Comparison of ENCODE assay signal across 1 cellular context in the genomic region with DNA sequence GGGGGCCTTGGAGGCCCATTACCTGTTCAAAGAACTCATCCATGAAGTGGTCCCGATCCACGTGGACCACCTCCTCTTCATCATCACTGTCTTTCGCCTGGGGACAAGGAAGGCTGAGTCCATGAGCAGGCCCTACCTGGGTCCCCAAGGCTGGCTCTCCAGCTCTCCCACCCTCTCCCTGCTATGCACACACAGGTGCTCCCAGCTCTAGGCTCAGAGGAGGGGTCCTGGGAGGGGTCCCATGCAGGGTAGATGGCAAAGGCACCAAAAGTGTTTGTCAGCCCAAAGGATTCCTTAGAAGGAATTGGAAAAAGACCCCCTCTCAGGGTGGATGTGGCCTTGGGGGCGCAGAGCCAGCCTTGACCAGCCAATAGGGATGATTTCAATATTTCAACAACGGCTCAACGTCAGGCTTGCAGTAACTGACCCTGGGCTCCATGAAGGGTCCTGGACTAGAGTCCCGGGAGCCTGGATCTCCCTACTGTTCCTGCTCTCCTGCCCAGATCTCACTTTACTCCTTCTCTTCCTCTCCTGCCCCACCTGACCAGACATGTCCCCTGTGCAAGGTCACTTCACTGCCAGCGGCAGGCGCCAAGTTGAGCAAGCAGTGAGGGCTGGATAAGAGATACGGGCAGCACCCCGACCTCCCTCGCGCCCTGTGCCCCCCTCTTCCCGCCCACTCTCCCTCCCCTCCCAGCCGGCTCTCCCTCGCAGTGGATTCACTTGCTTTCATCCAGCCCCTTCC.
TF ChIP-seq lines count a peak whose summit lies in the region.

No MANE protein-coding gene starts in this region.

TF ChIP-seq in K562, 482 proteins besides CTCF, POLR2A, EP300 and RAD21:
- TF ChIP-seq JUND (IDR thresholded peaks at IDR 0.05; ENCODE audit: borderline replicate concordance, low read depth, low read length) (no peak), JUND (tag; IDR thresholded peaks at IDR 0.05; ENCODE audit: borderline replicate concordance, low read depth, low read length) (no peak), EGR1 (conservative IDR thresholded peaks at IDR 0.05) (peak; percentile 53; the same call in 1 of the 2 replicates), CEBPB (tag; IDR thresholded peaks at IDR 0.05) (peak; percentile 35; the same call in 1 of the 2 replicates), SRSF1 (IDR thresholded peaks at IDR 0.05; ENCODE audit: low read depth, low read length) (no peak), TEAD4 (IDR thresholded peaks at IDR 0.05; ENCODE audit: low read length) (no peak), TEAD4 (CRISPR knock-in tag; IDR thresholded peaks at IDR 0.05; ENCODE audit: borderline replicate concordance) (no peak), CBFA2T3 (IDR thresholded peaks at IDR 0.05) (peak; percentile 39; the same call in 1 of the 2 replicates), EZH2 (IDR thresholded peaks at IDR 0.05; ENCODE audit: borderline replicate concordance, low read depth, low read length) (no peak), TRIM24 (IDR thresholded peaks at IDR 0.05) (0 out of 4 replicates have a peak, but pooled peaks of 1 of the 2 experiments have one; percentile 14), TCF3 (CRISPR knock-in tag; IDR thresholded peaks at IDR 0.05) (peak; percentile 12; the same call in 1 of the 2 replicates), HMGN3 (IDR thresholded peaks at IDR 0.05; ENCODE audit: borderline replicate concordance, extremely low read depth, insufficient read length, low read depth, low read length) (peak; percentile 31), ARID1B (IDR thresholded peaks at IDR 0.05) (peak; percentile 20; the same call in 1 of the 2 replicates)
- TF ChIP-seq, protein P1, sequence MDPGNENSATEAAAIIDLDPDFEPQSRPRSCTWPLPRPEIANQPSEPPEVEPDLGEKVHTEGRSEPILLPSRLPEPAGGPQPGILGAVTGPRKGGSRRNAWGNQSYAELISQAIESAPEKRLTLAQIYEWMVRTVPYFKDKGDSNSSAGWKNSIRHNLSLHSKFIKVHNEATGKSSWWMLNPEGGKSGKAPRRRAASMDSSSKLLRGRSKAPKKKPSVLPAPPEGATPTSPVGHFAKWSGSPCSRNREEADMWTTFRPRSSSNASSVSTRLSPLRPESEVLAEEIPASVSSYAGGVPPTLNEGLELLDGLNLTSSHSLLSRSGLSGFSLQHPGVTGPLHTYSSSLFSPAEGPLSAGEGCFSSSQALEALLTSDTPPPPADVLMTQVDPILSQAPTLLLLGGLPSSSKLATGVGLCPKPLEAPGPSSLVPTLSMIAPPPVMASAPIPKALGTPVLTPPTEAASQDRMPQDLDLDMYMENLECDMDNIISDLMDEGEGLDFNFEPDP (CRISPR knock-in tag; IDR thresholded peaks at IDR 0.05) = no peak
- TF ChIP-seq, protein P2, sequence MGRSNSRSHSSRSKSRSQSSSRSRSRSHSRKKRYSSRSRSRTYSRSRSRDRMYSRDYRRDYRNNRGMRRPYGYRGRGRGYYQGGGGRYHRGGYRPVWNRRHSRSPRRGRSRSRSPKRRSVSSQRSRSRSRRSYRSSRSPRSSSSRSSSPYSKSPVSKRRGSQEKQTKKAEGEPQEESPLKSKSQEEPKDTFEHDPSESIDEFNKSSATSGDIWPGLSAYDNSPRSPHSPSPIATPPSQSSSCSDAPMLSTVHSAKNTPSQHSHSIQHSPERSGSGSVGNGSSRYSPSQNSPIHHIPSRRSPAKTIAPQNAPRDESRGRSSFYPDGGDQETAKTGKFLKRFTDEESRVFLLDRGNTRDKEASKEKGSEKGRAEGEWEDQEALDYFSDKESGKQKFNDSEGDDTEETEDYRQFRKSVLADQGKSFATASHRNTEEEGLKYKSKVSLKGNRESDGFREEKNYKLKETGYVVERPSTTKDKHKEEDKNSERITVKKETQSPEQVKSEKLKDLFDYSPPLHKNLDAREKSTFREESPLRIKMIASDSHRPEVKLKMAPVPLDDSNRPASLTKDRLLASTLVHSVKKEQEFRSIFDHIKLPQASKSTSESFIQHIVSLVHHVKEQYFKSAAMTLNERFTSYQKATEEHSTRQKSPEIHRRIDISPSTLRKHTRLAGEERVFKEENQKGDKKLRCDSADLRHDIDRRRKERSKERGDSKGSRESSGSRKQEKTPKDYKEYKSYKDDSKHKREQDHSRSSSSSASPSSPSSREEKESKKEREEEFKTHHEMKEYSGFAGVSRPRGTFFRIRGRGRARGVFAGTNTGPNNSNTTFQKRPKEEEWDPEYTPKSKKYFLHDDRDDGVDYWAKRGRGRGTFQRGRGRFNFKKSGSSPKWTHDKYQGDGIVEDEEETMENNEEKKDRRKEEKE (IDR thresholded peaks at IDR 0.05; ENCODE audit: borderline replicate concordance in 1 of 2, control insufficient read depth in 1 of 2, low read depth in 2 of 2, low read length in 1 of 2) = no peak
- TF ChIP-seq, protein P3, sequence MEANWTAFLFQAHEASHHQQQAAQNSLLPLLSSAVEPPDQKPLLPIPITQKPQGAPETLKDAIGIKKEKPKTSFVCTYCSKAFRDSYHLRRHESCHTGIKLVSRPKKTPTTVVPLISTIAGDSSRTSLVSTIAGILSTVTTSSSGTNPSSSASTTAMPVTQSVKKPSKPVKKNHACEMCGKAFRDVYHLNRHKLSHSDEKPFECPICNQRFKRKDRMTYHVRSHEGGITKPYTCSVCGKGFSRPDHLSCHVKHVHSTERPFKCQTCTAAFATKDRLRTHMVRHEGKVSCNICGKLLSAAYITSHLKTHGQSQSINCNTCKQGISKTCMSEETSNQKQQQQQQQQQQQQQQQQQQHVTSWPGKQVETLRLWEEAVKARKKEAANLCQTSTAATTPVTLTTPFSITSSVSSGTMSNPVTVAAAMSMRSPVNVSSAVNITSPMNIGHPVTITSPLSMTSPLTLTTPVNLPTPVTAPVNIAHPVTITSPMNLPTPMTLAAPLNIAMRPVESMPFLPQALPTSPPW (CRISPR knock-in tag; IDR thresholded peaks at IDR 0.05) = peak; percentile 75
